Comparison of ENCODE assay signal across 22 cellular contexts in genomic region chr6:138576303-138576702, GRCh38.
DNase-seq lines count a peak whose midpoint lies in the region; ATAC-seq and TF ChIP-seq lines count a peak whose summit lies in the region.
"Had no signal": no experiment of that assay in that cellular context is flagged by ENCODE, and none has a peak within 500 bp of the region (broad histone marks: within the 10 kb centered on the region; RNA-seq: fewer than 3 reads in every experiment).

No MANE protein-coding gene starts in this region.

- H3K4me2 ChIP-seq in Loucy (ENCODE audit: low read depth, low read length, poor library complexity, severe bottlenecking) = peak overlapping the region; percentile 71

- peaks cover 6% of the 10 kb centered on the region for H3K4me1 Mint-ChIP-seq in endothelial cell (ENCODE audit: unreplicated experiment)
- H3K4me1 Mint-ChIP-seq: activated CD8-positive, alpha-beta memory T cell treated with anti-CD3 and anti-CD28 coated beads, Interleukin-2, amount 10 ng/mL, durations not matched to agents 7 days and 5 days had no signal

- peak overlapping the region; percentile 34 for H2AFZ ChIP-seq in Loucy (ENCODE audit: low read length)
- H2AFZ ChIP-seq: GM23248 had no signal

- H4K20me1 ChIP-seq in Loucy (ENCODE audit: insufficient read depth, low read length, poor library complexity, severe bottlenecking) = no peaks in the 10 kb centered on the region

- H3K36me3 Mint-ChIP-seq in endothelial cell (ENCODE audit: low read depth, unreplicated experiment) = no peaks in the 10 kb centered on the region
- H3K36me3 Mint-ChIP-seq: activated CD8-positive, alpha-beta memory T cell treated with anti-CD3 and anti-CD28 coated beads, Interleukin-2, amount 10 ng/mL, durations not matched to agents 7 days and 5 days; CD8-positive, alpha-beta T cell had no signal

- H3K9me2 ChIP-seq in Loucy (replicated peaks; ENCODE audit: low read depth, low read length) = no peaks in the 10 kb centered on the region

- intact Hi-C loops in posterior vena cava (cut with DNase I) = no loop called here
- intact Hi-C loops in heart right ventricle (cut with DNase I) = loop anchor here in 1 of 10 donors (5.0 kb wide), 1 partner anchor 144 kb away; no protein-coding TSS in a partner anchor

- H3K4me1 ChIP-seq in Loucy (ENCODE audit: insufficient read depth, low read length, poor library complexity, severe bottlenecking) (peaks cover 40% of the 10 kb centered on the region), heart right ventricle (peaks cover 0 to 34% (median 7%) of the 10 kb centered on the region in 9 donors)
- H3K4me1 ChIP-seq: breast epithelium had no signal

- no peaks in the 10 kb centered on the region for H3K9me3 ChIP-seq in Loucy (ENCODE audit: insufficient read depth, low read depth, low read length)
- no peaks in the 10 kb centered on the region for H3K9me3 ChIP-seq in heart right ventricle
- H3K9me3 ChIP-seq: breast epithelium, lower lobe of right lung, right atrium auricular region, suprapubic skin had no signal

- H3K27me3 ChIP-seq in Loucy (ENCODE audit: insufficient read depth, low read length, poor library complexity, severe bottlenecking) (no peaks in the 10 kb centered on the region), heart right ventricle (peaks cover 0 to 13% (median 0%) of the 10 kb centered on the region in 7 donors)
- H3K27me3 ChIP-seq: breast epithelium, right atrium auricular region, suprapubic skin had no signal

- no peak overlapping the region for H3K27ac ChIP-seq in heart right ventricle
- H3K27ac ChIP-seq: breast epithelium, GM23248, lower lobe of right lung, suprapubic skin had no signal

- no peaks in the 10 kb centered on the region for H3F3A ChIP-seq in Loucy (ENCODE audit: low read depth)

- H3K27ac Mint-ChIP-seq in endothelial cell (ENCODE audit: unreplicated experiment) = no peak overlapping the region
- H3K27ac Mint-ChIP-seq: activated CD4-positive, alpha-beta T cell treated with anti-CD3 and anti-CD28 coated beads for 36 hours; activated CD8-positive, alpha-beta memory T cell treated with anti-CD3 and anti-CD28 coated beads, Interleukin-2, amount 10 ng/mL, durations not matched to agents 7 days and 5 days; activated naive CD8-positive, alpha-beta T cell treated with anti-CD3 and anti-CD28 coated beads, Interleukin-2, amount 50 U/mL, for 24 hours; activated T-helper 2 cell treated with anti-CD3 and anti-CD28 coated beads, Interferon-gamma antibody, Interleukin-2, Interleukin-4, amounts not matched to agents 10 μg/mL and 5 μg/mL and 100 μg/mL, durations not matched to agents 14 hours and 24 hours and 36 hours; CD8-positive, alpha-beta T cell had no signal

- no peaks in the 10 kb centered on the region for H3K79me2 ChIP-seq in Loucy (ENCODE audit: insufficient read depth, low read length)

- H3K36me3 ChIP-seq in Loucy (ENCODE audit: insufficient read depth, low read length) (no peaks in the 10 kb centered on the region), heart right ventricle (no peaks in the 10 kb centered on the region)
- H3K36me3 ChIP-seq: breast epithelium, lower lobe of right lung, right atrium auricular region, suprapubic skin had no signal

- peak overlapping the region; percentile 58 for H3K9ac ChIP-seq in Loucy (ENCODE audit: low read depth, low read length, poor library complexity, severe bottlenecking)
- H3K9ac ChIP-seq: GM23248 had no signal

- no peak overlapping the region for H3K4me3 Mint-ChIP-seq in endothelial cell (ENCODE audit: unreplicated experiment)
- H3K4me3 Mint-ChIP-seq: activated CD4-positive, alpha-beta T cell treated with anti-CD3 and anti-CD28 coated beads for 36 hours; activated CD8-positive, alpha-beta memory T cell treated with anti-CD3 and anti-CD28 coated beads, Interleukin-2, amount 10 ng/mL, durations not matched to agents 7 days and 5 days; activated naive CD8-positive, alpha-beta T cell treated with anti-CD3 and anti-CD28 coated beads, Interleukin-2, amount 50 U/mL, for 24 hours; CD8-positive, alpha-beta T cell had no signal

- DNase-seq in COR-L47 (lab: John Stamatoyannopoulos, UW) (peak; percentile 49), NCI-H2171 (lab: John Stamatoyannopoulos, UW) (peak; percentile 52), cerebellar cortex (ENCODE audit: low spot score) (peak; percentile 14), endothelial cell (ENCODE audit: low spot score) (no peak), posterior vena cava (ENCODE audit: low spot score) (no peak), heart right ventricle (no peak)
- DNase-seq in activated naive CD4-positive, alpha-beta T cell (lab: John Stamatoyannopoulos, UW) = no peak
- DNase-seq: activated CD4-positive, alpha-beta T cell treated with anti-CD3 and anti-CD28 coated beads for 36 hours; activated CD8-positive, alpha-beta memory T cell treated with anti-CD3 and anti-CD28 coated beads, Interleukin-2, amount 10 ng/mL, durations not matched to agents 7 days and 5 days; activated naive CD8-positive, alpha-beta T cell treated with anti-CD3 and anti-CD28 coated beads, Interleukin-2, amount 50 U/mL, for 24 hours; CD8-positive, alpha-beta T cell; GM23248; hippocampal formation; KG1; lower lobe of right lung; NCI-H1048; stimulated activated CD4-positive, alpha-beta T cell treated with anti-CD3 and anti-CD28 coated beads, Interleukin-12 subunit alpha, Interleukin-12 subunit beta, amount 100 ng/mL, for 4 hours had no signal

- no peaks in the 10 kb centered on the region for H3K27me3 Mint-ChIP-seq in endothelial cell (ENCODE audit: unreplicated experiment)
- H3K27me3 Mint-ChIP-seq: activated CD4-positive, alpha-beta T cell treated with anti-CD3 and anti-CD28 coated beads for 36 hours had no signal

- WGBS in heart right ventricle, 2 donors = 68 to 69% methylated on average over 6 of the region's 6 CpGs

- H3K9me3 Mint-ChIP-seq in endothelial cell (ENCODE audit: unreplicated experiment) = no peaks in the 10 kb centered on the region
- H3K9me3 Mint-ChIP-seq: activated naive CD8-positive, alpha-beta T cell treated with anti-CD3 and anti-CD28 coated beads, Interleukin-2, amount 50 U/mL, for 24 hours; activated T-helper 2 cell treated with anti-CD3 and anti-CD28 coated beads, Interferon-gamma antibody, Interleukin-2, Interleukin-4, amounts not matched to agents 10 μg/mL and 5 μg/mL and 100 μg/mL, durations not matched to agents 14 hours and 24 hours and 36 hours; CD8-positive, alpha-beta T cell had no signal

- TF ChIP-seq CTCF in Loucy (conservative IDR thresholded peaks at IDR 0.05; ENCODE audit: low read length) (no peak), endothelial cell (IDR thresholded peaks at IDR 0.05; ENCODE audit: unreplicated experiment) (no peak), heart right ventricle (IDR thresholded peaks at IDR 0.05) (no peak)

- ATAC-seq in heart right ventricle = no peak
- ATAC-seq: activated CD4-positive, alpha-beta T cell treated with anti-CD3 and anti-CD28 coated beads for 36 hours; activated CD8-positive, alpha-beta memory T cell treated with anti-CD3 and anti-CD28 coated beads, Interleukin-2, amount 10 ng/mL, durations not matched to agents 7 days and 5 days; activated naive CD8-positive, alpha-beta T cell treated with anti-CD3 and anti-CD28 coated beads, Interleukin-2, amount 50 U/mL, for 24 hours; CD8-positive, alpha-beta T cell; lower lobe of right lung had no signal

- peak overlapping the region; percentile 12 for H3K4me3 ChIP-seq in Loucy (ENCODE audit: low read length, poor library complexity, severe bottlenecking)
- H3K4me3 ChIP-seq in heart right ventricle = no peak overlapping the region
- H3K4me3 ChIP-seq: breast epithelium, GM23248, lower lobe of right lung, right atrium auricular region, suprapubic skin had no signal

Comparison
In these comparisons a context has a peak if more than half of its experiments do, and no peak if none do; other contexts are left out.
1. DNase-seq: peak in COR-L47 (single experiment), NCI-H2171 (single experiment) and cerebellar cortex (single experiment); none in activated naive CD4-positive, alpha-beta T cell (0 of 4), endothelial cell (single experiment), posterior vena cava (single experiment) and heart right ventricle (0 of 2).